Comparison of ENCODE assay signal across 1 cellular context in genomic region chr2:226733927-226734564, GRCh38.
TF ChIP-seq lines count a peak whose summit lies in the region.

No MANE protein-coding gene starts in this region.

TF ChIP-seq in HepG2, 621 proteins besides CTCF, POLR2A, EP300 and RAD21 (continued from another document):
- TF ChIP-seq ATF4 (CRISPR knock-in tag; IDR thresholded peaks at IDR 0.05): peak in 1 of 2 experiments; percentile 58; a peak in 1 of 4 replicates
- peak; percentile 72 for TF ChIP-seq MAFF (IDR thresholded peaks at IDR 0.05; ENCODE audit: low read depth, low read length)
- TF ChIP-seq SALL1 (CRISPR knock-in tag; IDR thresholded peaks at IDR 0.05): peak; percentile 33; the same call in 1 of the 2 replicates
- 0 out of 2 replicates have a peak, but pooled peaks have one; percentile 17 for TF ChIP-seq ZBTB38 (CRISPR knock-in tag; IDR thresholded peaks at IDR 0.05)
- TF ChIP-seq ZFAT (CRISPR knock-in tag; conservative IDR thresholded peaks at IDR 0.05): no peak
- peak; percentile 77 to 83 for TF ChIP-seq MAFK (conservative IDR thresholded peaks at IDR 0.05 in 1 of 2, IDR thresholded peaks at IDR 0.05 in 1 of 2; ENCODE audit: low read length in 2 of 2)
- TF ChIP-seq YEATS4 (CRISPR knock-in tag; IDR thresholded peaks at IDR 0.05; ENCODE audit: borderline replicate concordance): 0 out of 2 replicates have a peak, but pooled peaks have one; percentile 1
- no peak for TF ChIP-seq RNF219 (CRISPR knock-in tag; IDR thresholded peaks at IDR 0.05)
- peak; percentile 15; the same call in 1 of the 2 replicates for TF ChIP-seq GATAD2A (CRISPR knock-in tag; IDR thresholded peaks at IDR 0.05)
- 0 out of 2 replicates have a peak, but pooled peaks have one; percentile 10 for TF ChIP-seq BCL6 (CRISPR knock-in tag; IDR thresholded peaks at IDR 0.05)
- no peak for TF ChIP-seq ZNF674 (CRISPR knock-in tag; IDR thresholded peaks at IDR 0.05; ENCODE audit: low read depth)
- TF ChIP-seq ZNF777 (CRISPR knock-in tag; IDR thresholded peaks at IDR 0.05): 0 out of 2 replicates have a peak, but pooled peaks have one; percentile 25
- no peak for TF ChIP-seq CBFB (CRISPR knock-in tag; IDR thresholded peaks at IDR 0.05)
- peak; percentile 91 for TF ChIP-seq ZNF652 (CRISPR knock-in tag; IDR thresholded peaks at IDR 0.05; ENCODE audit: borderline replicate concordance, low read depth)
- no peak for TF ChIP-seq GZF1 (CRISPR knock-in tag; IDR thresholded peaks at IDR 0.05)
- no peak for TF ChIP-seq ZNF224 (CRISPR knock-in tag; IDR thresholded peaks at IDR 0.05)
- TF ChIP-seq KLF13 (CRISPR knock-in tag; IDR thresholded peaks at IDR 0.05): no peak
